11 cellular contexts compared by ENCODE assay signal in the genomic region with DNA sequence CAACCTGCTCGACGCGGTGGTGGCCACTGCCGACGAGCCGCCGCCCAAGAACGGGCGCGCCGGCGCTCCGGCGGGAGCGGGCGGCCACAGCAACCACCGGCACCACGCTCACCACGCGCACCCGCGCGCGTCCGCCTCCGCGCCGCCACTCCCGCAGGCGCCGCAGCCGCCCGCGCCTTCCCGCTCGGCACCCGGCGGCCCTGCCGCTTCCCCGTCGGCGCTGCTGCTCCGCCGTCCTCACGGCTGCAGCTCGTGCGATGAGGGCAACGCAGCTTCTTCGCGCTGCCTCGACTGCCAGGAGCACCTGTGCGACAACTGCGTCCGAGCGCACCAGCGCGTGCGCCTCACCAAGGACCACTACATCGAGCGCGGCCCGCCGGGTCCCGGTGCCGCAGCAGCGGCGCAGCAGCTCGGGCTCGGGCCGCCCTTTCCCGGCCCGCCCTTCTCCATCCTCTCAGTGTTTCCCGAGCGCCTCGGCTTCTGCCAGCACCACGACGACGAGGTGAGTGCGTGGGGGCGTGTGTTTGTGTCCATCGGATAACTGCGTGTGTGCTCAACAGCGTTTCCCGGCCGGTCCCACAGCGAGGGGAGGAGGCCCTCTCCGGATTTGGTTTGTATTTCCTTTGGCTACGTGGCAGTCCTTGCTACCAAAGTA. TPM values are rescaled to one million over a fixed set of nuclear protein-coding genes. Genes with fewer than 3 reads are reported as not detected.
A peak's percentile ranks its signal among the peaks of the same experiment; 100 is the strongest.
DNase-seq lines count a peak whose midpoint lies in the region; ATAC-seq and TF ChIP-seq lines count a peak whose summit lies in the region.
"Had no signal": no experiment of that assay in that cellular context is flagged by ENCODE, and none has a peak within 500 bp of the region (broad histone marks: within the 10 kb centered on the region; RNA-seq: fewer than 3 reads in every experiment).

No MANE protein-coding gene starts in this region.

- no peaks in the 10 kb centered on the region for H3K9me3 ChIP-seq in Caco-2
- no peaks in the 10 kb centered on the region; the same call in 1 of the 2 replicates for H3K9me3 ChIP-seq in HUES64 (ENCODE audit: insufficient read depth, low read depth, low read length)
- no peaks in the 10 kb centered on the region for H3K9me3 ChIP-seq in ectodermal cell (ENCODE audit: control insufficient read depth, low read length)
- H3K9me3 ChIP-seq in neuron (ENCODE audit: low read length), result no peaks in the 10 kb centered on the region
- H3K9me3 ChIP-seq: tibial nerve had no signal

- peak overlapping the region; percentile 86 for H3K4me3 Mint-ChIP-seq in Caco-2 (ENCODE audit: unreplicated experiment)

- H3K4me3 ChIP-seq in Caco-2 (ENCODE audit: low read depth, low read length) (peak overlapping the region; percentile 78), HUES64 (ENCODE audit: low read length) (peak overlapping the region; percentile 99), ectodermal cell (ENCODE audit: insufficient read depth, low read depth, low read length) (peak overlapping the region; percentile 67), neuron (ENCODE audit: low read length) (peak overlapping the region; percentile 65)

- no peaks in the 10 kb centered on the region for H3K27me3 ChIP-seq in Caco-2 (replicated peaks; ENCODE audit: control insufficient read depth, insufficient read depth, low read length)
- H3K27me3 ChIP-seq in HUES64 (ENCODE audit: insufficient read depth, low read length), result no peaks in the 10 kb centered on the region
- no peaks in the 10 kb centered on the region for H3K27me3 ChIP-seq in ectodermal cell (ENCODE audit: control insufficient read depth, insufficient read depth, low read length, poor library complexity, severe bottlenecking)
- no peaks in the 10 kb centered on the region for H3K27me3 ChIP-seq in neuron (ENCODE audit: insufficient read depth, low read length)

- no peak for TF ChIP-seq CTCF in Caco-2 (IDR thresholded peaks at IDR 0.05; ENCODE audit: insufficient read depth in 1 of 2, low read depth in 1 of 2, low read length in 1 of 2, severe bottlenecking in 1 of 2, unreplicated experiment in 1 of 2)

- H3K27me3 Mint-ChIP-seq in Caco-2 (ENCODE audit: insufficient read depth, unreplicated experiment), result no peaks in the 10 kb centered on the region

- POLR2A ChIA-PET in Caco-2 (lab: Charles Lee), result no interaction called here

- no peaks in the 10 kb centered on the region for H3K9me3 Mint-ChIP-seq in Caco-2 (ENCODE audit: unreplicated experiment)

- H3K27ac Mint-ChIP-seq in Caco-2 (ENCODE audit: unreplicated experiment), result peak overlapping the region; percentile 75

- intact Hi-C loops in Caco-2 (cut with micrococcal nuclease; ENCODE audit: unreplicated experiment), result loop anchor here (5.0 kb wide), 2 partner anchors 76 to 114 kb away; no protein-coding TSS in a partner anchor

- no peak for ATAC-seq in GM21717 (IDR thresholded peaks at IDR 0.05; ENCODE audit: unreplicated experiment)

- peak overlapping the region; percentile 98 for H3K9ac ChIP-seq in HUES64 (ENCODE audit: low read depth, low read length)

- H3K36me3 Mint-ChIP-seq in Caco-2 (ENCODE audit: insufficient read depth, unreplicated experiment), result peaks cover 63% of the 10 kb centered on the region

- peaks cover 4% of the 10 kb centered on the region; the same call in 1 of the 2 replicates for H3K36me3 ChIP-seq in Caco-2 (ENCODE audit: control insufficient read depth, insufficient read depth, low read length)
- peaks cover 51% of the 10 kb centered on the region for H3K36me3 ChIP-seq in HUES64 (ENCODE audit: insufficient read depth, low read length)
- H3K36me3 ChIP-seq in ectodermal cell (ENCODE audit: control insufficient read depth, insufficient read depth, low read length), result peaks cover 5% of the 10 kb centered on the region
- H3K36me3 ChIP-seq in neuron (ENCODE audit: insufficient read depth, low read length), result peaks cover 10% of the 10 kb centered on the region
- H3K36me3 ChIP-seq: tibial nerve had no signal

- H3K4me1 Mint-ChIP-seq in Caco-2 (ENCODE audit: low read depth, unreplicated experiment), result peaks cover 24% of the 10 kb centered on the region

- CTCF ChIA-PET in Caco-2 (lab: Charles Lee), result interaction anchor here (0.6 kb wide), 1 partner anchor 155 kb away, joined by 3 read pairs; no protein-coding TSS in a partner anchor

- H3K27ac ChIP-seq in HUES64 (ENCODE audit: low read depth, low read length), result peak overlapping the region; percentile 100
- H3K27ac ChIP-seq in ectodermal cell (ENCODE audit: insufficient read depth, low read depth, low read length, poor library complexity, severe bottlenecking), result peak overlapping the region; percentile 99
- H3K27ac ChIP-seq: tibial nerve had no signal

- BruUV-seq in Caco-2 (replicated peaks; lab: Mats Ljungman, UMichigan), result no TSS peak

- H3K4me1 ChIP-seq in Caco-2, result peaks cover 39% of the 10 kb centered on the region
- H3K4me1 ChIP-seq in HUES64 (ENCODE audit: insufficient read depth, low read length), result peaks cover 39% of the 10 kb centered on the region
- H3K4me1 ChIP-seq in ectodermal cell (ENCODE audit: control insufficient read depth, insufficient read depth, low read length), result peaks cover 22% of the 10 kb centered on the region
- peaks cover 59% of the 10 kb centered on the region for H3K4me1 ChIP-seq in neuron (ENCODE audit: insufficient read depth, low read length)

- under 1% methylated on average over 88 of the region's 88 CpGs for WGBS in HUES64
- 0% methylated on average over 88 of the region's 88 CpGs for WGBS in ectodermal cell, 2 experiments

- no peak overlapping the region for H2AFZ ChIP-seq in neuron (ENCODE audit: low read depth, low read length)

- DNase-seq in Caco-2 (peak in 1 of 2 experiments; percentile 37), NOMO-1 treated with dmso at 0.1 percent for 144 hours (lab: John Stamatoyannopoulos, UW; ENCODE audit: unreplicated experiment) (no peak), HT-29 (ENCODE audit: low spot score) (no peak), NCI-H82 (lab: John Stamatoyannopoulos, UW) (no peak)
- DNase-seq: SHP77 treated with DMSO at 0.1 percent for 48 hours had no signal

RNA-seq across cellular contexts. Expression of gene TRIM71, which starts 0.8 kb away (rescaled TPM):
- 67.5 and 68.4 TPM in 2 replicates for total RNA-seq in Caco-2 (2022)
- polyA plus RNA-seq in HUES64 (2013, experiment 1 of 2), result 82.8 TPM
- polyA plus RNA-seq in HUES64 (2013, experiment 2 of 2), result 81.5 TPM
- 75.5 TPM for polyA plus RNA-seq in ectodermal cell (2013, experiment 1 of 4)
- polyA plus RNA-seq in ectodermal cell (2013, experiment 2 of 4), result 94.6 TPM
- 44.5 TPM for polyA plus RNA-seq in ectodermal cell (2013, experiment 3 of 4)
- 48.2 TPM for polyA plus RNA-seq in ectodermal cell (2013, experiment 4 of 4)
- not detected in 2 replicates for total RNA-seq in HT-29 (2014; rRNA removed; shearing (Covaris generic))
- total RNA-seq: myocyte had no signal

Comparison
In these comparisons a context has a peak if more than half of its experiments do, and no peak if none do; other contexts are left out.
1. RNA of gene TRIM71, which starts 0.8 kb away (total RNA-seq): 67.5 to 68.4 TPM in Caco-2; not detected in HT-29; every median in the first group is over 10 times any median in the second.
2. Peak in every context shown above with its lines, with median percentiles within 50 percentile points of each other: H3K4me3 ChIP-seq.